ENCODE assay signal across 17 cellular contexts in genomic region chr11:69249086-69249640, GRCh38. TPM values are rescaled to one million over a fixed set of nuclear protein-coding genes. Genes with fewer than 3 reads are reported as not detected.
DNase-seq lines count a peak whose midpoint lies in the region; ATAC-seq and TF ChIP-seq lines count a peak whose summit lies in the region.
"Had no signal": no experiment of that assay in that cellular context is flagged by ENCODE, and none has a peak within 500 bp of the region (broad histone marks: within the 10 kb centered on the region; RNA-seq: fewer than 3 reads in every experiment).

No MANE protein-coding gene starts in this region.

- H3K9ac ChIP-seq in ES-I3 (ENCODE audit: low read depth, low read length) (peak overlapping the region; percentile 27), colonic mucosa (ENCODE audit: low read depth in 2 of 2, low read length in 2 of 2) (no peak overlapping the region)
- H3K9ac ChIP-seq: BLaER1 treated with 17β-estradiol and CSF1 and Interleukin-3, amounts not matched to agents 10 nM and 100 nM had no signal

- TF ChIP-seq CTCF in colonic mucosa (IDR thresholded peaks at IDR 0.05) (no peak), sigmoid colon (IDR thresholded peaks at IDR 0.05) (no peak)

- no peak overlapping the region for H3K27ac ChIP-seq in colonic mucosa
- no peak overlapping the region for H3K27ac ChIP-seq in sigmoid colon
- H3K27ac ChIP-seq: A549; BLaER1 treated with 17β-estradiol and CSF1 and Interleukin-3, amounts not matched to agents 10 nM and 100 nM; Peyer's patch had no signal

- no peak for ATAC-seq in left lobe of liver
- ATAC-seq in GM18858 (IDR thresholded peaks at IDR 0.05; ENCODE audit: unreplicated experiment) = no peak
- ATAC-seq in HG03565 (IDR thresholded peaks at IDR 0.05; ENCODE audit: unreplicated experiment) = no peak
- ATAC-seq: CD8-positive, alpha-beta T cell; K562 had no signal

- WGBS in sigmoid colon, 2 donors = 87 to 91% methylated on average over 11 of the region's 11 CpGs

- TF ChIP-seq POLR2A in sigmoid colon (IDR thresholded peaks at IDR 0.05) = no peak

- DNase-seq in colonic mucosa (peak; percentile 10), left lobe of liver (ENCODE audit: low spot score) (peak; percentile 4), sigmoid colon (peak; percentile 22), posterior vena cava (ENCODE audit: low spot score) (no peak)
- no peak for DNase-seq in activated CD4-positive, alpha-beta T cell treated with anti-CD3 and anti-CD28 coated beads for 4 hours
- DNase-seq: HCEC 1CT, NCI-H1092 treated with DMSO at 0.1 percent for 48 hours, NCI-H1694 had no signal

- no peaks in the 10 kb centered on the region for H3K27me3 ChIP-seq in colonic mucosa
- H3K27me3 ChIP-seq in sigmoid colon = peaks cover 0 to 13% (median 0%) of the 10 kb centered on the region in 3 donors
- H3K27me3 ChIP-seq: BLaER1 treated with 17β-estradiol and CSF1 and Interleukin-3, amounts not matched to agents 10 nM and 100 nM; Peyer's patch had no signal

- H3K4me3 ChIP-seq in colonic mucosa = no peak overlapping the region
- H3K4me3 ChIP-seq in sigmoid colon = no peak overlapping the region
- H3K4me3 ChIP-seq: A549; BLaER1 treated with 17β-estradiol and CSF1 and Interleukin-3, amounts not matched to agents 10 nM and 100 nM; K562; Peyer's patch had no signal

- H3K4me1 ChIP-seq in ES-I3 (ENCODE audit: insufficient read depth, low read length) (peaks cover 17% of the 10 kb centered on the region), colonic mucosa (no peaks in the 10 kb centered on the region), sigmoid colon (no peaks in the 10 kb centered on the region)
- H3K4me1 ChIP-seq: A549, Peyer's patch had no signal

- peaks cover 5% of the 10 kb centered on the region; the same call in 1 of the 2 replicates for H3K9me3 ChIP-seq in ES-I3 (ENCODE audit: control insufficient read depth, insufficient read depth, low read length)
- no peaks in the 10 kb centered on the region for H3K9me3 ChIP-seq in colonic mucosa
- H3K9me3 ChIP-seq in sigmoid colon = peaks cover 0 to 9% (median 0%) of the 10 kb centered on the region in 4 donors
- H3K9me3 ChIP-seq: Peyer's patch had no signal

- H3K36me3 ChIP-seq in ES-I3 (ENCODE audit: insufficient read depth, low read length) (no peaks in the 10 kb centered on the region), colonic mucosa (no peaks in the 10 kb centered on the region), sigmoid colon (no peaks in the 10 kb centered on the region)
- H3K36me3 ChIP-seq: BLaER1 treated with 17β-estradiol and CSF1 and Interleukin-3, amounts not matched to agents 10 nM and 100 nM; Peyer's patch had no signal

- no peak for TF ChIP-seq EP300 in sigmoid colon (IDR thresholded peaks at IDR 0.05)

- intact Hi-C loops in colonic mucosa (cut with DNase I) = no loop called here
- intact Hi-C loops in sigmoid colon (cut with DNase I) = no loop called here
- intact Hi-C loops in posterior vena cava (cut with DNase I) = no loop called here

RNA-seq across cellular contexts. Expression of gene MYEOV, which starts 44.8 kb away (rescaled TPM):
- total RNA-seq in colonic mucosa (1 to 10 TPM; 4.5 to 8.2 TPM), left lobe of liver (0.78 TPM), sigmoid colon (not detected), posterior vena cava (under 1 TPM; 0.46 to 0.57 TPM)
- polyA plus RNA-seq in sigmoid colon = 10 to 100 TPM in 2 of 3 donors, 1 to 10 TPM in 1; 1.2 to 11.1 (median 10.1) TPM
- total RNA-seq: SK-MEL-5 had no signal

Comparison
In these comparisons a context has a peak if more than half of its experiments do, and no peak if none do; other contexts are left out.
1. DNase-seq: peak in colonic mucosa (single experiment), left lobe of liver (single experiment) and sigmoid colon (single experiment); none in activated CD4-positive, alpha-beta T cell treated with anti-CD3 and anti-CD28 coated beads for 4 hours (0 of 2) and posterior vena cava (single experiment).